Comparison of ENCODE assay signal across 17 cellular contexts in genomic region chr5:173895766-173896165, GRCh38. TPM values are rescaled to one million over a fixed set of nuclear protein-coding genes. Genes with fewer than 3 reads are reported as not detected.
A peak's percentile ranks its signal among the peaks of the same experiment; 100 is the strongest.
DNase-seq lines count a peak whose midpoint lies in the region; ATAC-seq and TF ChIP-seq lines count a peak whose summit lies in the region.
"Had no signal": no experiment of that assay in that cellular context is flagged by ENCODE, and none has a peak within 500 bp of the region (broad histone marks: within the 10 kb centered on the region; RNA-seq: fewer than 3 reads in every experiment).

No MANE protein-coding gene starts in this region.

- H4K20me1 ChIP-seq in OCI-LY7 (ENCODE audit: insufficient read depth, low read length), result no peaks in the 10 kb centered on the region

- H3K9me3 Mint-ChIP-seq in MCF 10A (ENCODE audit: unreplicated experiment), result no peaks in the 10 kb centered on the region
- H3K9me3 Mint-ChIP-seq in endodermal cell, result no peaks in the 10 kb centered on the region
- H3K9me3 Mint-ChIP-seq: activated T-helper 17 cell treated with anti-CD3 and anti-CD28 coated beads, Interleukin-2, amount 50 U/mL, for 72 hours; stimulated activated effector memory CD8-positive, alpha-beta T cell treated with anti-CD3 and anti-CD28 coated beads, Interleukin-12 subunit alpha, Interleukin-12 subunit beta, amount 100 ng/mL, for 72 hours had no signal

- H3K4me3 ChIP-seq in breast epithelium (no peak overlapping the region), OCI-LY7 (ENCODE audit: low read depth, low read length, poor library complexity, severe bottlenecking) (peak overlapping the region; percentile 88), epithelial cell of proximal tubule (ENCODE audit: low read depth, low read length) (peak overlapping the region; percentile 23), subcutaneous abdominal adipose tissue (ENCODE audit: low read depth in 1 of 5, low read length in 5 of 5) (no peak overlapping the region), endodermal cell (ENCODE audit: low read length) (no peak overlapping the region)
- H3K4me3 ChIP-seq: mucosa of descending colon had no signal

- BruUV-seq in MCF 10A (replicated peaks; lab: Mats Ljungman, UMichigan), result no TSS peak
- no TSS peak for BruUV-seq in OCI-LY7 (replicated peaks; lab: Mats Ljungman, UMichigan)

- H3K9ac ChIP-seq in subcutaneous abdominal adipose tissue (ENCODE audit: low read length in 5 of 5), result peak overlapping the region in 3 of 5 donors; percentile 13 to 21 (median 20)
- no peak overlapping the region for H3K9ac ChIP-seq in endodermal cell (ENCODE audit: extremely low read depth, low read length, poor library complexity, severe bottlenecking)

- no peak for ATAC-seq in GM21717 (IDR thresholded peaks at IDR 0.05; ENCODE audit: unreplicated experiment)
- ATAC-seq: activated T-helper 17 cell treated with anti-CD3 and anti-CD28 coated beads, Interleukin-2, amount 50 U/mL, for 72 hours; HCT116; mucosa of descending colon; stimulated activated effector memory CD8-positive, alpha-beta T cell treated with anti-CD3 and anti-CD28 coated beads, Interleukin-12 subunit alpha, Interleukin-12 subunit beta, amount 100 ng/mL, for 72 hours had no signal

- DNase-seq in MCF 10A (ENCODE audit: unreplicated experiment), result no peak
- DNase-seq in breast epithelium (ENCODE audit: low spot score in 2 of 2), result no peak
- no peak for DNase-seq in OCI-LY7 (ENCODE audit: low spot score)
- DNase-seq in epithelial cell of proximal tubule (ENCODE audit: low read depth), result no peak
- DNase-seq in HuH-7 (ENCODE audit: low spot score), result no peak
- no peak for DNase-seq in endodermal cell
- DNase-seq: activated CD8-positive, alpha-beta memory T cell treated with anti-CD3 and anti-CD28 coated beads for 24 hours; amygdala; IMR-90; mucosa of descending colon; NCI-H1092 treated with DMSO at 0.1 percent for 48 hours; small intestine had no signal

- no peaks in the 10 kb centered on the region for H3K4me1 ChIP-seq in breast epithelium
- peaks cover 55% of the 10 kb centered on the region for H3K4me1 ChIP-seq in OCI-LY7 (ENCODE audit: insufficient read depth, low read length, poor library complexity, severe bottlenecking)
- H3K4me1 ChIP-seq in subcutaneous abdominal adipose tissue (ENCODE audit: control insufficient read depth in 5 of 5, insufficient read depth in 5 of 5, low read length in 5 of 5), result peaks cover 0 to 52% (median 40%) of the 10 kb centered on the region in 5 donors
- H3K4me1 ChIP-seq in endodermal cell (ENCODE audit: control insufficient read depth, insufficient read depth, low read length), result no peaks in the 10 kb centered on the region

- H3K36me3 ChIP-seq in breast epithelium (no peaks in the 10 kb centered on the region), OCI-LY7 (ENCODE audit: insufficient read depth, low read length) (peaks cover 22% of the 10 kb centered on the region), subcutaneous abdominal adipose tissue (ENCODE audit: control insufficient read depth in 5 of 5, insufficient read depth in 5 of 5, low read length in 5 of 5) (peaks cover 0 to 4% (median 0%) of the 10 kb centered on the region in 5 donors), endodermal cell (ENCODE audit: control insufficient read depth, insufficient read depth, low read length) (no peaks in the 10 kb centered on the region)

- H3K4me1 Mint-ChIP-seq in MCF 10A (ENCODE audit: insufficient read depth, unreplicated experiment) (peaks cover 23% of the 10 kb centered on the region), endodermal cell (peaks cover 14% of the 10 kb centered on the region)

- WGBS in endodermal cell (ENCODE audit: insufficient coverage in 1 of 2, insufficient read length in 1 of 2), 2 experiments, result 95 to 100% methylated on average over 2 to 3 of the region's 3 CpGs

- CTCF ChIA-PET in MCF 10A (lab: Yijun Ruan, JAX) (interaction anchor here (0.8 to 1.6 kb wide), 3 partner anchors 30 to 278 kb away, joined by 4 to 5 read pairs (median 4); no protein-coding TSS in a partner anchor), OCI-LY7 (lab: Charles Lee; ENCODE audit: unreplicated experiment) (no interaction called here)

- H3K4me3 Mint-ChIP-seq in MCF 10A (ENCODE audit: unreplicated experiment) (peak overlapping the region; percentile 56), endodermal cell (no peak overlapping the region)
- H3K4me3 Mint-ChIP-seq: activated T-helper 17 cell treated with anti-CD3 and anti-CD28 coated beads, Interleukin-2, amount 50 U/mL, for 72 hours; stimulated activated effector memory CD8-positive, alpha-beta T cell treated with anti-CD3 and anti-CD28 coated beads, Interleukin-12 subunit alpha, Interleukin-12 subunit beta, amount 100 ng/mL, for 72 hours had no signal

- peak overlapping the region in 1 of 2 donors; percentile 20 for H3K27ac ChIP-seq in breast epithelium
- H3K27ac ChIP-seq in OCI-LY7 (ENCODE audit: low read depth, low read length, poor library complexity, severe bottlenecking), result peak overlapping the region; percentile 88
- no peak overlapping the region for H3K27ac ChIP-seq in subcutaneous abdominal adipose tissue (ENCODE audit: low read depth, low read length)
- no peak overlapping the region for H3K27ac ChIP-seq in endodermal cell (ENCODE audit: low read depth, low read length)

- H3K9me2 ChIP-seq in OCI-LY7 (ENCODE audit: insufficient read depth, low read length), result no peaks in the 10 kb centered on the region

- H3K27me3 ChIP-seq in breast epithelium (no peaks in the 10 kb centered on the region), subcutaneous abdominal adipose tissue (ENCODE audit: control insufficient read depth in 5 of 5, insufficient read depth in 4 of 5, low read length in 5 of 5) (no peaks in the 10 kb centered on the region), endodermal cell (ENCODE audit: control insufficient read depth, insufficient read depth, low read length, poor library complexity, severe bottlenecking) (no peaks in the 10 kb centered on the region)

- peaks cover 100% of the 10 kb centered on the region for H3K79me2 ChIP-seq in OCI-LY7 (ENCODE audit: insufficient read depth, low read depth, low read length)

- H3K27ac Mint-ChIP-seq in MCF 10A (ENCODE audit: low read depth, unreplicated experiment), result peak overlapping the region; percentile 61
- H3K27ac Mint-ChIP-seq in endodermal cell, result no peak overlapping the region
- H3K27ac Mint-ChIP-seq: activated T-helper 17 cell treated with anti-CD3 and anti-CD28 coated beads, Interleukin-2, amount 50 U/mL, for 72 hours; stimulated activated effector memory CD8-positive, alpha-beta T cell treated with anti-CD3 and anti-CD28 coated beads, Interleukin-12 subunit alpha, Interleukin-12 subunit beta, amount 100 ng/mL, for 72 hours had no signal

- H3K9me3 ChIP-seq in breast epithelium (no peaks in the 10 kb centered on the region), OCI-LY7 (ENCODE audit: low read length) (peaks cover 5% of the 10 kb centered on the region; the same call in 1 of the 2 replicates), subcutaneous abdominal adipose tissue (ENCODE audit: control insufficient read depth in 5 of 5, low read length in 5 of 5) (no peaks in the 10 kb centered on the region), endodermal cell (ENCODE audit: control insufficient read depth, low read length) (no peaks in the 10 kb centered on the region)
- H3K9me3 ChIP-seq: mucosa of descending colon had no signal

- H3K27me3 Mint-ChIP-seq in MCF 10A (ENCODE audit: insufficient read depth, unreplicated experiment) (no peaks in the 10 kb centered on the region), endodermal cell (ENCODE audit: insufficient read depth) (no peaks in the 10 kb centered on the region)
- H3K27me3 Mint-ChIP-seq: activated T-helper 17 cell treated with anti-CD3 and anti-CD28 coated beads, Interleukin-2, amount 50 U/mL, for 72 hours had no signal

- POLR2A ChIA-PET in MCF 10A (lab: Yijun Ruan, JAX) (interaction anchor here (0.6 to 10.1 kb wide), 15 partner anchors 8 to 280 kb away, joined by 3 to 176 read pairs (median 3); partner anchors contain the start of gene CPEB4), OCI-LY7 (lab: Charles Lee) (interaction anchor here (0.5 to 8.8 kb wide), 18 partner anchors 8 to 832 kb away, joined by 3 to 122 read pairs (median 4); partner anchors contain the start of gene CPEB4)

- TF ChIP-seq POLR2A in breast epithelium (IDR thresholded peaks at IDR 0.05), result no peak

- H3K36me3 Mint-ChIP-seq in MCF 10A (ENCODE audit: insufficient read depth, unreplicated experiment), result peaks cover 27% of the 10 kb centered on the region
- H3K36me3 Mint-ChIP-seq in endodermal cell (ENCODE audit: low read depth), result no peaks in the 10 kb centered on the region
- H3K36me3 Mint-ChIP-seq: stimulated activated effector memory CD8-positive, alpha-beta T cell treated with anti-CD3 and anti-CD28 coated beads, Interleukin-12 subunit alpha, Interleukin-12 subunit beta, amount 100 ng/mL, for 72 hours had no signal

- intact Hi-C loops in MCF 10A (cut with micrococcal nuclease), result no loop called here
- intact Hi-C loops in breast epithelium (cut with DNase I; ENCODE audit: low total_unique reads), result no loop called here
- intact Hi-C loops in OCI-LY7 (cut with micrococcal nuclease; ENCODE audit: unreplicated experiment), result loop anchor here (2.0 kb wide), 1 partner anchor 21 kb away; no protein-coding TSS in a partner anchor

- TF ChIP-seq CTCF in MCF 10A (IDR thresholded peaks at IDR 0.05; ENCODE audit: unreplicated experiment) (no peak), breast epithelium (IDR thresholded peaks at IDR 0.05) (no peak), OCI-LY7 (conservative IDR thresholded peaks at IDR 0.05; ENCODE audit: low read length) (no peak), epithelial cell of proximal tubule (conservative IDR thresholded peaks at IDR 0.05; ENCODE audit: low read depth, low read length) (no peak), endodermal cell (conservative IDR thresholded peaks at IDR 0.05) (no peak)

- peak overlapping the region; percentile 35; the same call in 1 of the 2 replicates for H2AFZ ChIP-seq in OCI-LY7 (ENCODE audit: low read length)

- peak overlapping the region; percentile 72 for H3K4me2 ChIP-seq in OCI-LY7 (ENCODE audit: low read length)

RNA-seq across cellular contexts. Expression of gene CPEB4, which starts 7.6 kb away (rescaled TPM):
- total RNA-seq in MCF 10A (2022) (86.7 and 99.0 TPM in 2 replicates), breast epithelium (10 to 100 TPM; 36.4 to 71.7 (median 49.9) TPM), OCI-LY7 (2022) (21.5 and 31.8 TPM in 2 replicates), epithelial cell of proximal tubule (9.5 and 17.5 TPM in 2 replicates), endodermal cell (10 to 100 TPM in 1 of 2 donors, 1 to 10 TPM in 1; 9.4 to 11.3 TPM)
- 11.8 and 12.6 TPM in 2 replicates for total RNA-seq in OCI-LY7 (2014; rRNA removed; shearing (Covaris generic))
- 9.7 TPM for polyA plus RNA-seq in endodermal cell (2013, experiment 1 of 2)
- polyA plus RNA-seq in endodermal cell (2013, experiment 2 of 2), result 9.3 TPM

Comparison
In these comparisons a context has a peak if more than half of its experiments do, and no peak if none do; other contexts are left out.
1. H3K4me3 ChIP-seq: peak in OCI-LY7 (single experiment) and epithelial cell of proximal tubule (single experiment); none in breast epithelium (0 of 3), subcutaneous abdominal adipose tissue (0 of 5) and endodermal cell (single experiment).